Comparison of ENCODE assay signal across 8 cellular contexts in genomic region chr16:24539850-24540484, GRCh38. TPM values are rescaled to one million over a fixed set of nuclear protein-coding genes. Genes with fewer than 3 reads are reported as not detected.
A peak's percentile ranks its signal among the peaks of the same experiment; 100 is the strongest.
DNase-seq lines count a peak whose midpoint lies in the region; ATAC-seq, FAIRE-seq and TF ChIP-seq lines count a peak whose summit lies in the region.

No MANE protein-coding gene starts in this region.

- intact Hi-C loops in kidney (cut with DNase I) = loop anchor here (10.0 kb wide), 1 partner anchor 275 kb away; no protein-coding TSS in a partner anchor

- H3K36me3 ChIP-seq in brain microvascular endothelial cell (replicated peaks) = peaks cover 2% of the 10 kb centered on the region
- no peaks in the 10 kb centered on the region for H3K36me3 ChIP-seq in kidney (ENCODE audit: control insufficient read depth in 1 of 2, insufficient read depth in 2 of 2, low read length in 2 of 2)

- in situ Hi-C loops in brain microvascular endothelial cell (cut with HindIII; ENCODE audit: low pct_ligation_motif_present, low sequenced_read_pairs) = no loop called here

- no peak for FAIRE-seq in kidney (lab: Jason Lieb, UNC)

- DNase-seq in NCI-H2227 (lab: John Stamatoyannopoulos, UW; ENCODE audit: unreplicated experiment) (peak; percentile 77), NCI-H2227 treated with DMSO at 0.1 percent for 48 hours (lab: John Stamatoyannopoulos, UW) (no peak), SW480 (ENCODE audit: low spot score) (peak; percentile 21), brain microvascular endothelial cell (no peak), kidney (peak; percentile 90), Kasumi-1 (lab: John Stamatoyannopoulos, UW) (no peak)
- peak; percentile 52 for DNase-seq in stimulated activated CD4-positive, alpha-beta T cell treated with anti-CD3 and anti-CD28 coated beads, Interleukin-1b, Interleukin-23, amount 100 ng/mL, for 48 hours

- no peaks in the 10 kb centered on the region for H3K9me3 ChIP-seq in kidney (ENCODE audit: control insufficient read depth in 1 of 2, low read length in 2 of 2)

- peak; percentile 35 for ATAC-seq in HG03064 (IDR thresholded peaks at IDR 0.05; ENCODE audit: low read depth, unreplicated experiment)

- peaks cover 7 to 12% of the 10 kb centered on the region in 2 donors for H3K4me1 ChIP-seq in kidney (ENCODE audit: control insufficient read depth in 1 of 2, insufficient read depth in 1 of 2, low read depth in 1 of 2, low read length in 2 of 2)

- H3K9ac ChIP-seq in kidney (ENCODE audit: low read length in 2 of 2) = peak overlapping the region; percentile 37 to 87

- TF ChIP-seq CTCF in brain microvascular endothelial cell (IDR thresholded peaks at IDR 0.05; ENCODE audit: low read depth, low read length, missing control alignments) (no peak), kidney (IDR thresholded peaks at IDR 0.05; ENCODE audit: borderline replicate concordance, extremely low read depth, insufficient read depth) (no peak)

- peak overlapping the region; percentile 98 for H3K27ac ChIP-seq in brain microvascular endothelial cell
- H3K27ac ChIP-seq in kidney (ENCODE audit: low read depth in 2 of 2, low read length in 2 of 2) = peak overlapping the region; percentile 94 to 100

- H3K4me3 ChIP-seq in brain microvascular endothelial cell (ENCODE audit: low read depth, low read length) = peak overlapping the region; percentile 87
- peak overlapping the region; percentile 86 to 96 for H3K4me3 ChIP-seq in kidney (ENCODE audit: low read length in 2 of 2)

- H3K27me3 ChIP-seq in brain microvascular endothelial cell (replicated peaks) = no peaks in the 10 kb centered on the region

RNA-seq across cellular contexts. Expression of gene RBBP6, which starts 0.6 kb away (rescaled TPM):
- 51.3 TPM for total RNA-seq in kidney
- polyA plus RNA-seq in kidney (ENCODE audit: insufficient read depth, low read depth, low replicate concordance) = 22.8 TPM

Comparison
In these comparisons a context has a peak if more than half of its experiments do, and no peak if none do; other contexts are left out.
1. DNase-seq: peak in NCI-H2227 (single experiment), SW480 (single experiment), kidney (single experiment) and stimulated activated CD4-positive, alpha-beta T cell treated with anti-CD3 and anti-CD28 coated beads, Interleukin-1b, Interleukin-23, amount 100 ng/mL, for 48 hours (single experiment); none in NCI-H2227 treated with DMSO at 0.1 percent for 48 hours (single experiment), brain microvascular endothelial cell (single experiment) and Kasumi-1 (0 of 2).